In the genomic region with DNA sequence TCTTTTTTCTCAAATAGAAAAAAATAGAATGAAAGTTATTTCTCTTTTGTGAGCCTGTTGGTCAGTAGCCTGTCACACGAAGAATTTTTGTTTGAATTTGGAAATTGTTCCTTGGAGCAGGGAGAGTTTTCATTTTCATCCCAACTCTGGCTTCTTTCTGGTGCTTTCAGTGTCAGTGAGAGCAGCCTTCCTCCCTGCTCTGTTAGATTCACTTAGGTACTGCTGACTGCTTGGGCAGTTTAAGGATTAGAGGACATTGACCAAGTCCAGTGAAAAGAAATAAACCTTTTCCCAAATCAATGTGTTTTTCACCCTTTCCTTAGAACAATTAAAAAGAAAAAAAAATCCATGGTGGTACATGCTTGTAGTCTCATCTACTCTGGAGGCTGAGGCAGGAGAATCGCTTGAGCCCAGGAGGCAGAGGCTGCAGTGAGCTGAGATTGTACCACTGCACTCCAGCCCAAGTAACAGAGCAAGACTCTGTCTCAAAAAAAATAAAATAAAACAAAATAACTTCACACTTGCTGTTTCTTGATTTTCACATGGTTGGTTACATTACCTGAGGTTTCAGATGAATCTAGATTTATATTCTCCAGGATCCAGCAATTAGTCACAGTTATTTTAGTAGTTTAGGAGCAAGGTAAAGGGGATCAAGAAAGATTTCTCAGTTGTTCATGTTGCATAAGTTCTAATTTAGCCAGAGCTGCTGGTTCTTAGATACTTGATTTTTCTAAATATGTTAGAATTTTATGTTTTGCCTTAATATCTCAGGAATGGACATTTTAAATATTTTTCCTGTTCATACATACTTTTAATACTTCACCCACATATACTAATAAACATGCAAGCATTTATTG, we compare ENCODE assay signal across 8 cellular contexts.
DNase-seq lines count a peak whose midpoint lies in the region; ATAC-seq, FAIRE-seq and TF ChIP-seq lines count a peak whose summit lies in the region.

No MANE protein-coding gene starts in this region.

- peak overlapping the region; percentile 92 for H3K27ac Mint-ChIP-seq in activated CD4-positive, alpha-beta T cell treated with anti-CD3 and anti-CD28 coated beads, Interleukin-2, amount 10 ng/mL, durations not matched to agents 7 days and 5 days

- peaks cover 87% of the 10 kb centered on the region for H3K79me2 ChIP-seq in K562 (ENCODE audit: control insufficient read depth, insufficient read depth, low read length)

- H3K9me1 ChIP-seq in K562 (ENCODE audit: control insufficient read depth, insufficient read depth, low read length) = no peaks in the 10 kb centered on the region

- peaks cover 61% of the 10 kb centered on the region for H3K4me1 Mint-ChIP-seq in activated CD4-positive, alpha-beta T cell treated with anti-CD3 and anti-CD28 coated beads, Interleukin-2, amount 10 ng/mL, durations not matched to agents 7 days and 5 days

- H3K9ac ChIP-seq in K562 (ENCODE audit: insufficient read depth in 1 of 2, low read depth in 2 of 2, low read length in 2 of 2) (peak overlapping the region in 1 of 2 experiments; percentile 34; a peak in 2 of 4 replicates), kidney (ENCODE audit: low read length in 2 of 2) (no peak overlapping the region)

- H3K36me3 ChIP-seq in K562 (ENCODE audit: control insufficient read depth, insufficient read depth, low read length) (no peaks in the 10 kb centered on the region), tibial nerve (no peaks in the 10 kb centered on the region), kidney (ENCODE audit: control insufficient read depth in 1 of 2, insufficient read depth in 2 of 2, low read length in 2 of 2) (no peaks in the 10 kb centered on the region)

- POLR2A ChIA-PET in activated CD4-positive, alpha-beta T cell treated with anti-CD3 and anti-CD28 coated beads, Interleukin-2, amount 10 ng/mL, durations not matched to agents 7 days and 5 days (lab: Charles Lee) = interaction anchor here (0.6 kb wide), 1 partner anchor 61 kb away, joined by 3 read pairs; no protein-coding TSS in a partner anchor
- POLR2A ChIA-PET in K562 (lab: Yijun Ruan, JAX) = interaction anchor here (0.7 to 1.4 kb wide), 2 partner anchors 20 to 24 kb away, joined by 3 read pairs; no protein-coding TSS in a partner anchor

- peak; percentile 25 for ATAC-seq in HG03520 (IDR thresholded peaks at IDR 0.05; ENCODE audit: unreplicated experiment)
- ATAC-seq in K562 = peak; percentile 26; the same call in 2 of the 3 replicates

- no peaks in the 10 kb centered on the region for H3K27me3 Mint-ChIP-seq in activated CD4-positive, alpha-beta T cell treated with anti-CD3 and anti-CD28 coated beads, Interleukin-2, amount 10 ng/mL, durations not matched to agents 7 days and 5 days

- peak overlapping the region; percentile 58 for H3K4me3 Mint-ChIP-seq in activated CD4-positive, alpha-beta T cell treated with anti-CD3 and anti-CD28 coated beads, Interleukin-2, amount 10 ng/mL, durations not matched to agents 7 days and 5 days

- H3K27me3 ChIP-seq in K562 (ENCODE audit: control insufficient read depth in 2 of 2, insufficient read depth in 2 of 2, low read length in 2 of 2) (no peaks in the 10 kb centered on the region), tibial nerve (no peaks in the 10 kb centered on the region)

- H3K27ac ChIP-seq in K562 (ENCODE audit: extremely low read depth, low read depth, low read length) (peak overlapping the region; percentile 80; the same call in 2 of the 3 replicates), tibial nerve (peak overlapping the region in 3 of 4 donors; percentile 38 to 79 (median 65)), kidney (ENCODE audit: low read depth in 2 of 2, low read length in 2 of 2) (no peak overlapping the region)

- in situ Hi-C loops in K562 (cut with MboI) = no loop called here

- no peak for TF ChIP-seq POLR2A in K562 (conservative IDR thresholded peaks at IDR 0.05)
- TF ChIP-seq POLR2A in tibial nerve (IDR thresholded peaks at IDR 0.05) = no peak

- intact Hi-C loops in K562 (cut with micrococcal nuclease) (loop anchor here (2.0 kb wide), 1 partner anchor 63 kb away; a partner anchor contains a TSS), cardiac septum (cut with DNase I) (no loop called here), kidney (cut with DNase I) (no loop called here)

- FAIRE-seq in K562 (lab: Jason Lieb, UNC) (no peak), kidney (lab: Jason Lieb, UNC) (no peak)

- H2AFZ ChIP-seq in K562 (ENCODE audit: low read depth, low read length) = peak overlapping the region; percentile 27

- CTCF ChIA-PET in activated CD4-positive, alpha-beta T cell treated with anti-CD3 and anti-CD28 coated beads, Interleukin-2, amount 10 ng/mL, durations not matched to agents 7 days and 5 days (lab: Charles Lee) = interaction anchor here (1.4 to 2.6 kb wide), 3 partner anchors 8 to 69 kb away, joined by 4 to 7 read pairs (median 4); no protein-coding TSS in a partner anchor
- CTCF ChIA-PET in K562 (lab: Yijun Ruan, JAX; ENCODE audit: low intra/inter-chr PET ratio) = no interaction called here

- no peak for DNase-seq in activated CD4-positive, alpha-beta T cell treated with anti-CD3 and anti-CD28 coated beads, Interleukin-2, amount 10 ng/mL, durations not matched to agents 7 days and 5 days
- DNase-seq in activated CD4-positive, alpha-beta T cell treated with anti-CD3 and anti-CD28 coated beads, Interleukin-2, amount 50 U/mL, for 48 hours = no peak
- DNase-seq in K562 (ENCODE audit: extremely low read depth in 1 of 4, low spot score in 3 of 4) (no peak), tibial nerve (ENCODE audit: low spot score in 2 of 2) (no peak), cardiac septum (ENCODE audit: low spot score) (no peak), kidney (no peak)
- DNase-seq in stimulated activated CD4-positive, alpha-beta T cell treated with anti-CD3 and anti-CD28 coated beads, Interleukin-12 subunit alpha, Interleukin-12 subunit beta, amount 100 ng/mL, for 4 hours = no peak

- H3K4me3 ChIP-seq in K562 (no peak overlapping the region), tibial nerve (no peak overlapping the region), kidney (ENCODE audit: low read length in 2 of 2) (no peak overlapping the region)

- H3K9me3 Mint-ChIP-seq in activated CD4-positive, alpha-beta T cell treated with anti-CD3 and anti-CD28 coated beads, Interleukin-2, amount 10 ng/mL, durations not matched to agents 7 days and 5 days = no peaks in the 10 kb centered on the region

- WGBS in K562 (ENCODE audit: insufficient coverage, low coverage, missing lambda C conversion rate) = 31% methylated on average over 2 of the region's 2 CpGs
- 87 to 92% methylated on average over 2 of the region's 2 CpGs for WGBS in tibial nerve, 2 donors

- H3K4me2 ChIP-seq in K562 (ENCODE audit: insufficient read depth, low read length) = no peak overlapping the region

- no peak for TF ChIP-seq EP300 in K562 (IDR thresholded peaks at IDR 0.05; ENCODE audit: low read length)
- no peak for TF ChIP-seq EP300 in tibial nerve (IDR thresholded peaks at IDR 0.05)

- H3K4me1 ChIP-seq in K562 (replicated peaks in 1 of 2; ENCODE audit: control insufficient read depth in 2 of 2, insufficient read depth in 2 of 2, low read length in 2 of 2) = peaks cover 0 to 43% of the 10 kb centered on the region in 2 experiments; a peak in 3 of 5 replicates
- H3K4me1 ChIP-seq in tibial nerve = peaks cover 0 to 46% (median 9%) of the 10 kb centered on the region in 4 donors
- H3K4me1 ChIP-seq in kidney (ENCODE audit: control insufficient read depth in 1 of 2, insufficient read depth in 1 of 2, low read depth in 1 of 2, low read length in 2 of 2) = peaks cover 3 to 5% of the 10 kb centered on the region in 2 donors

- no peaks in the 10 kb centered on the region for H3K9me3 ChIP-seq in K562 (replicated peaks; ENCODE audit: control insufficient read depth, insufficient read depth, low read depth, low read length)
- H3K9me3 ChIP-seq in tibial nerve = no peaks in the 10 kb centered on the region
- H3K9me3 ChIP-seq in kidney (ENCODE audit: control insufficient read depth in 1 of 2, low read length in 2 of 2) = no peaks in the 10 kb centered on the region

- no peak for TF ChIP-seq RAD21 in K562 (CRISPR knock-in tag; conservative IDR thresholded peaks at IDR 0.05 in 1 of 2, IDR thresholded peaks at IDR 0.05 in 1 of 2)

- no TSS peak for BruUV-seq in K562 (replicated peaks; lab: Mats Ljungman, UMichigan)

- H4K20me1 ChIP-seq in K562 (replicated peaks; ENCODE audit: control insufficient read depth, insufficient read depth, low read length) = no peaks in the 10 kb centered on the region

- no peak for TF ChIP-seq CTCF in K562 (IDR thresholded peaks at IDR 0.05 in 2 of 3, conservative IDR thresholded peaks at IDR 0.05 in 1 of 3; ENCODE audit: insufficient read depth in 2 of 3, low read depth in 1 of 3, low read length in 3 of 3)
- TF ChIP-seq CTCF in tibial nerve (IDR thresholded peaks at IDR 0.05) = no peak
- no peak for TF ChIP-seq CTCF in kidney (IDR thresholded peaks at IDR 0.05; ENCODE audit: borderline replicate concordance, extremely low read depth, insufficient read depth)

- H3K36me3 Mint-ChIP-seq in activated CD4-positive, alpha-beta T cell treated with anti-CD3 and anti-CD28 coated beads, Interleukin-2, amount 10 ng/mL, durations not matched to agents 7 days and 5 days (ENCODE audit: low read depth) = peaks cover 6% of the 10 kb centered on the region

TF ChIP-seq in K562, 482 proteins besides CTCF, POLR2A, EP300 and RAD21 (continues in another document):
- TF ChIP-seq, protein P1, sequence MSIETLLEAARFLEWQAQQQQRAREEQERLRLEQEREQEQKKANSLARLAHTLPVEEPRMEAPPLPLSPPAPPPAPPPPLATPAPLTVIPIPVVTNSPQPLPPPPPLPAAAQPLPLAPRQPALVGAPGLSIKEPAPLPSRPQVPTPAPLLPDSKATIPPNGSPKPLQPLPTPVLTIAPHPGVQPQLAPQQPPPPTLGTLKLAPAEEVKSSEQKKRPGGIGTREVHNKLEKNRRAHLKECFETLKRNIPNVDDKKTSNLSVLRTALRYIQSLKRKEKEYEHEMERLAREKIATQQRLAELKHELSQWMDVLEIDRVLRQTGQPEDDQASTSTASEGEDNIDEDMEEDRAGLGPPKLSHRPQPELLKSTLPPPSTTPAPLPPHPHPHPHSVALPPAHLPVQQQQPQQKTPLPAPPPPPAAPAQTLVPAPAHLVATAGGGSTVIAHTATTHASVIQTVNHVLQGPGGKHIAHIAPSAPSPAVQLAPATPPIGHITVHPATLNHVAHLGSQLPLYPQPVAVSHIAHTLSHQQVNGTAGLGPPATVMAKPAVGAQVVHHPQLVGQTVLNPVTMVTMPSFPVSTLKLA (conservative IDR thresholded peaks at IDR 0.05) = 0 out of 4 replicates have a peak, but pooled peaks of 1 of the 2 experiments have one; percentile 3
- TF ChIP-seq ZNF717 (CRISPR knock-in tag; IDR thresholded peaks at IDR 0.05) (no peak), TCF3 (CRISPR knock-in tag; IDR thresholded peaks at IDR 0.05) (no peak), NFIC (IDR thresholded peaks at IDR 0.05) (no peak), SMAD1 (IDR thresholded peaks at IDR 0.05; ENCODE audit: low read depth, low read length, partially characterized antibody) (no peak), COPS2 (conservative IDR thresholded peaks at IDR 0.05) (no peak), ETV1 (tag; conservative IDR thresholded peaks at IDR 0.05; ENCODE audit: low read depth) (0 out of 2 replicates have a peak, but pooled peaks have one; percentile 17)

Comparison
In these comparisons a context has a peak if more than half of its experiments do, and no peak if none do; other contexts are left out.
1. H3K27ac ChIP-seq: peak in K562 (single experiment) and tibial nerve (3 of 4); none in kidney (0 of 2).